Comparison of ENCODE assay signal across 21 cellular contexts in the genomic region with DNA sequence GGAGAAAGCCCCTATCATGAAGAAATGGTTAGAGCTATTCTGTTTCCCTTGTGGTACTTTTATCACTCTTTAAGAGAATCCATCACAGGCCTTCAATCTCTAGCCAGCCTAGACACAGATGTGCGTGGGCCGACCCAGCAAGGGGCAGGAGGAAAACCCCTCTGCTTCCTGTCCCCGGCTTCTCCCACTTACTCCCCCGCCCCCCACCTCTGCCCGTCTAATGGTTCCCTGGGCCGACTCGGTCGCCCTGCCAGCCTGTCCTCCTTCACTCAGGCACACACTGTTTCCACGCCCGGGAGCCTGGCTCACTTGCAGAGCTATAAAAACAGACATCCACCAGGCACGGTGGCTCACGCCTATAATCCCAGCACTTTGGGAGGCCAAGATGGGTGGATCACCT. TPM values are rescaled to one million over a fixed set of nuclear protein-coding genes. Genes with fewer than 3 reads are reported as not detected.
DNase-seq lines count a peak whose midpoint lies in the region; ATAC-seq, FAIRE-seq and TF ChIP-seq lines count a peak whose summit lies in the region.
"Had no signal": no experiment of that assay in that cellular context is flagged by ENCODE, and none has a peak within 500 bp of the region (broad histone marks: within the 10 kb centered on the region; RNA-seq: fewer than 3 reads in every experiment).

No MANE protein-coding gene starts in this region.

- H3K27ac Mint-ChIP-seq in activated T-helper 1 cell treated with anti-CD3 and anti-CD28 coated beads, Interleukin-12 subunit alpha, Interleukin-12 subunit beta, Interleukin-2, Interleukin-4 antibody, amounts not matched to agents 30 ng/mL and 10 ng/mL and 1 ng/mL, durations not matched to agents 14 hours and 24 hours and 36 hours = no peak overlapping the region
- H3K27ac Mint-ChIP-seq: CD4-positive, alpha-beta T cell; natural killer cell; progenitor cell of endocrine pancreas; T-helper 1 cell treated with Interleukin-12 subunit alpha and Interleukin-12 subunit beta and Interleukin-4 antibody, amounts not matched to agents 30 μg/mL and 1 μg/mL, for 36 hours had no signal

- no peak overlapping the region for H3K4me3 ChIP-seq in BLaER1
- no peak overlapping the region for H3K4me3 ChIP-seq in GM12878
- no peak overlapping the region for H3K4me3 ChIP-seq in osteoblast (ENCODE audit: insufficient read depth, low read length)
- H3K4me3 ChIP-seq in right cardiac atrium (ENCODE audit: low read length) = no peak overlapping the region
- H3K4me3 ChIP-seq: A549, skin epidermis had no signal

- in situ Hi-C loops in GM12878 (cut with MboI) = no loop called here

- no peak overlapping the region for H3K4me3 Mint-ChIP-seq in activated T-helper 1 cell treated with anti-CD3 and anti-CD28 coated beads, Interleukin-12 subunit alpha, Interleukin-12 subunit beta, Interleukin-2, Interleukin-4 antibody, amounts not matched to agents 30 ng/mL and 10 ng/mL and 1 ng/mL, durations not matched to agents 14 hours and 24 hours and 36 hours
- H3K4me3 Mint-ChIP-seq: CD4-positive, alpha-beta T cell; natural killer cell; T-helper 1 cell treated with Interleukin-12 subunit alpha and Interleukin-12 subunit beta and Interleukin-4 antibody, amounts not matched to agents 30 μg/mL and 1 μg/mL, for 36 hours had no signal

- BruUV-seq in GM12878 (replicated peaks; lab: Mats Ljungman, UMichigan) = no TSS peak

- no peak for TF ChIP-seq EP300 in GM12878 (IDR thresholded peaks at IDR 0.05; ENCODE audit: borderline replicate concordance in 1 of 2, control insufficient read depth in 1 of 2, low read depth in 2 of 2, low read length in 2 of 2)

- H3K79me2 ChIP-seq in GM12878 (ENCODE audit: control insufficient read depth, insufficient read depth, low read length) = no peaks in the 10 kb centered on the region
- H3K79me2 ChIP-seq in osteoblast (ENCODE audit: insufficient read depth, low read length) = no peaks in the 10 kb centered on the region

- peaks cover 29% of the 10 kb centered on the region for H3K4me1 Mint-ChIP-seq in activated T-helper 1 cell treated with anti-CD3 and anti-CD28 coated beads, Interleukin-12 subunit alpha, Interleukin-12 subunit beta, Interleukin-2, Interleukin-4 antibody, amounts not matched to agents 30 ng/mL and 10 ng/mL and 1 ng/mL, durations not matched to agents 14 hours and 24 hours and 36 hours (ENCODE audit: low read depth)

- H3K27ac ChIP-seq in BLaER1 (peak overlapping the region; percentile 47), GM12878 (ENCODE audit: control insufficient read depth, insufficient read depth) (no peak overlapping the region; the same call in 1 of the 2 replicates), osteoblast (ENCODE audit: low read depth, low read length) (no peak overlapping the region), right cardiac atrium (ENCODE audit: low read length) (no peak overlapping the region)
- H3K27ac ChIP-seq: A549 had no signal

- H3K27me3 Mint-ChIP-seq in activated T-helper 1 cell treated with anti-CD3 and anti-CD28 coated beads, Interleukin-12 subunit alpha, Interleukin-12 subunit beta, Interleukin-2, Interleukin-4 antibody, amounts not matched to agents 30 ng/mL and 10 ng/mL and 1 ng/mL, durations not matched to agents 14 hours and 24 hours and 36 hours (ENCODE audit: insufficient read depth) = peaks cover 3% of the 10 kb centered on the region
- H3K27me3 Mint-ChIP-seq: CD4-positive, alpha-beta T cell had no signal

- no peaks in the 10 kb centered on the region for H3K9me3 ChIP-seq in BLaER1
- H3K9me3 ChIP-seq in GM12878 (replicated peaks; ENCODE audit: control insufficient read depth, insufficient read depth, low read length) = no peaks in the 10 kb centered on the region
- no peaks in the 10 kb centered on the region for H3K9me3 ChIP-seq in osteoblast (ENCODE audit: low read depth, low read length)
- H3K9me3 ChIP-seq in right cardiac atrium (ENCODE audit: control insufficient read depth, low read length) = no peaks in the 10 kb centered on the region
- H3K9me3 ChIP-seq: A549 had no signal

- intact Hi-C loops in GM12878 (cut with micrococcal nuclease; ENCODE audit: unreplicated experiment) = no loop called here
- intact Hi-C loops in activated T-helper 1 cell treated with anti-CD3 and anti-CD28 coated beads, Interleukin-12 subunit alpha, Interleukin-12 subunit beta, Interleukin-2, Interleukin-4 antibody, amounts not matched to agents 30 ng/mL and 10 ng/mL and 1 ng/mL, durations not matched to agents 14 hours and 24 hours and 36 hours (cut with micrococcal nuclease) = no loop called here
- intact Hi-C loops in right cardiac atrium (cut with DNase I) = no loop called here

- H3K4me1 ChIP-seq in BLaER1 (peaks cover 56% of the 10 kb centered on the region), GM12878 (ENCODE audit: control insufficient read depth, insufficient read depth, low read length) (peaks cover 21% of the 10 kb centered on the region), osteoblast (ENCODE audit: insufficient read depth, low read length) (peaks cover 26% of the 10 kb centered on the region), right cardiac atrium (ENCODE audit: control insufficient read depth, insufficient read depth, low read length) (no peaks in the 10 kb centered on the region)
- H3K4me1 ChIP-seq: A549 had no signal

- RAD21 ChIA-PET in GM12878 (lab: Charles Lee; ENCODE audit: unreplicated experiment) = interaction anchor here (1.0 to 1.5 kb wide), 3 partner anchors 20 to 39 kb away, joined by 3 to 8 read pairs (median 3); no protein-coding TSS in a partner anchor

- 0 out of 2 replicates have a peak overlapping the region, but pooled peaks have one; percentile 16 for H3K9ac ChIP-seq in BLaER1
- H3K9ac ChIP-seq in GM12878 (ENCODE audit: control insufficient read depth, insufficient read depth, low read length) = no peak overlapping the region

- H3K36me3 Mint-ChIP-seq in activated T-helper 1 cell treated with anti-CD3 and anti-CD28 coated beads, Interleukin-12 subunit alpha, Interleukin-12 subunit beta, Interleukin-2, Interleukin-4 antibody, amounts not matched to agents 30 ng/mL and 10 ng/mL and 1 ng/mL, durations not matched to agents 14 hours and 24 hours and 36 hours (ENCODE audit: low read depth) = no peaks in the 10 kb centered on the region
- H3K36me3 Mint-ChIP-seq: natural killer cell had no signal

- POLR2A ChIA-PET in GM12878 (lab: Charles Lee) = interaction anchor here (0.7 to 1.2 kb wide), 3 partner anchors 10 to 272 kb away, joined by 3 to 5 read pairs (median 4); no protein-coding TSS in a partner anchor

- H3K4me2 ChIP-seq in BLaER1 (peak overlapping the region; percentile 47), GM12878 (ENCODE audit: control insufficient read depth, insufficient read depth) (no peak overlapping the region), osteoblast (ENCODE audit: insufficient read depth, low read length) (no peak overlapping the region)
- H3K4me2 ChIP-seq: A549 had no signal

- H3K36me3 ChIP-seq in BLaER1 (no peaks in the 10 kb centered on the region), GM12878 (ENCODE audit: control insufficient read depth in 2 of 2, insufficient read depth in 2 of 2, low read length in 1 of 2) (no peaks in the 10 kb centered on the region), osteoblast (ENCODE audit: insufficient read depth, low read length) (no peaks in the 10 kb centered on the region)

- DNase-seq in Kasumi-1 (lab: John Stamatoyannopoulos, UW) (peak; percentile 49 to 53), GM12878 (ENCODE audit: low read depth, low spot score) (no peak), osteoblast (ENCODE audit: insufficient read length, low spot score, missing footprints) (peak; percentile 68), right cardiac atrium (no peak)
- DNase-seq in activated T-helper 1 cell treated with anti-CD3 and anti-CD28 coated beads, Interleukin-12 subunit alpha, Interleukin-12 subunit beta, Interleukin-2, Interleukin-4 antibody, amounts not matched to agents 30 ng/mL and 10 ng/mL and 1 ng/mL, durations not matched to agents 14 hours and 24 hours and 36 hours (ENCODE audit: low spot score) = no peak
- DNase-seq in activated CD4-positive, alpha-beta T cell treated with anti-CD3 and anti-CD28 coated beads, Interleukin-2, amount 50 U/mL, for 1 hour = no peak
- DNase-seq: CD4-positive, alpha-beta T cell; DMS53; mesenchymal stem cell; natural killer cell; stimulated activated CD4-positive, alpha-beta T cell treated with anti-CD3 and anti-CD28 coated beads, Interleukin-4, amount 100 ng/mL, for 1 hour had no signal

- H4K20me1 ChIP-seq in BLaER1 (no peaks in the 10 kb centered on the region), GM12878 (ENCODE audit: control insufficient read depth, insufficient read depth) (no peaks in the 10 kb centered on the region), osteoblast (ENCODE audit: insufficient read depth, low read length) (no peaks in the 10 kb centered on the region)

- H2AFZ ChIP-seq in GM12878 (ENCODE audit: control insufficient read depth, low read depth, low read length) (peak overlapping the region; percentile 24), osteoblast (ENCODE audit: low read length) (no peak overlapping the region)

- FAIRE-seq in GM12878 (lab: Jason Lieb, UNC) = no peak
- FAIRE-seq: A549, endothelial cell of umbilical vein, HTR-8/SVneo, islet of Langerhans had no signal

- no peak for TF ChIP-seq POLR2A in GM12878 (IDR thresholded peaks at IDR 0.05; ENCODE audit: low read depth, low read length)

- 26% methylated on average over 12 of the region's 12 CpGs for WGBS in GM12878 (ENCODE audit: insufficient coverage, insufficient replicate concordance, low lambda C conversion rate, missing lambda C conversion rate)
- 57% methylated on average over 12 of the region's 12 CpGs for WGBS in right cardiac atrium

- no peak for TF ChIP-seq RAD21 in GM12878 (IDR thresholded peaks at IDR 0.05; ENCODE audit: insufficient read depth, low read depth, low read length)

- H3K27me3 ChIP-seq in BLaER1 (no peaks in the 10 kb centered on the region), GM12878 (replicated peaks in 1 of 2; ENCODE audit: control insufficient read depth in 2 of 2, insufficient read depth in 2 of 2, low read length in 1 of 2) (no peaks in the 10 kb centered on the region), osteoblast (ENCODE audit: insufficient read depth, low read length) (no peaks in the 10 kb centered on the region), right cardiac atrium (ENCODE audit: control insufficient read depth, insufficient read depth) (no peaks in the 10 kb centered on the region)

- H3K9me3 Mint-ChIP-seq in activated T-helper 1 cell treated with anti-CD3 and anti-CD28 coated beads, Interleukin-12 subunit alpha, Interleukin-12 subunit beta, Interleukin-2, Interleukin-4 antibody, amounts not matched to agents 30 ng/mL and 10 ng/mL and 1 ng/mL, durations not matched to agents 14 hours and 24 hours and 36 hours = no peaks in the 10 kb centered on the region
- H3K9me3 Mint-ChIP-seq: CD4-positive, alpha-beta T cell; natural killer cell; T-helper 1 cell treated with Interleukin-12 subunit alpha and Interleukin-12 subunit beta and Interleukin-4 antibody, amounts not matched to agents 30 μg/mL and 1 μg/mL, for 36 hours had no signal

- SMC1A ChIA-PET in GM12878 (lab: Charles Lee; ENCODE audit: uncharacterized antibody, unreplicated experiment) = interaction anchor here (0.7 to 1.5 kb wide), 4 partner anchors 18 to 61 kb away, joined by 3 to 5 read pairs (median 3); no protein-coding TSS in a partner anchor

- no peak for TF ChIP-seq CTCF in GM12878 (IDR thresholded peaks at IDR 0.05 in 2 of 3, conservative IDR thresholded peaks at IDR 0.05 in 1 of 3; ENCODE audit: control insufficient read depth in 2 of 3, extremely low read depth in 1 of 3, insufficient read depth in 1 of 3, low read depth in 3 of 3, low read length in 3 of 3)
- TF ChIP-seq CTCF in osteoblast (IDR thresholded peaks at IDR 0.05; ENCODE audit: extremely low read depth, low read depth, low read length) = no peak

- CTCF ChIA-PET in GM12878 (lab: Yijun Ruan, JAX) = interaction anchor here (1.5 kb wide), 1 partner anchor 12 kb away, joined by 4 read pairs; no protein-coding TSS in a partner anchor

- peak; percentile 33 for ATAC-seq in GM12878
- no peak for ATAC-seq in HG03108 (IDR thresholded peaks at IDR 0.05; ENCODE audit: unreplicated experiment)
- ATAC-seq in right cardiac atrium = no peak
- ATAC-seq: A549; activated CD4-positive, CD25-positive, alpha-beta regulatory T cell treated with anti-CD3 and anti-CD28 coated beads, Interleukin-2, amount 50 U/mL, for 24 hours; natural killer cell had no signal

RNA-seq across cellular contexts. Expression of a gene that starts 58.3 kb away (rescaled TPM):
- 1,474 and 1,543 TPM in 2 replicates for total RNA-seq in GM12878 (2013; cell fraction: nucleolus; rRNA removed)
- total RNA-seq in GM12878 (2014; rRNA removed) (325 and 365 TPM in 2 replicates), GM12878 (2014; rRNA removed; fragmentation: Illumina TruSeq; extraction: Trizol) (306 and 308 TPM in 2 replicates), GM12878 (2021) (356 and 373 TPM in 2 replicates), osteoblast (118 and 139 TPM in 2 replicates), right cardiac atrium (100 to 1,000 TPM in 1 of 4 donors, 10 to 100 TPM in 3; 64.1 to 199 (median 91.4) TPM)
- polyA plus RNA-seq in GM12878 (2011; ENCODE audit: low read depth) = 147 TPM
- polyA plus RNA-seq in GM12878 (2011; rRNA removed) (368 and 477 TPM in 2 replicates), GM12878 (2014; fragmentation: Illumina TruSeq; extraction: Trizol) (218 and 272 TPM in 2 replicates), GM12878 (2014; fragmentation: Nextera tagmentation; extraction: Ambion mirVana) (100 to 1,000 TPM; 123 to 132 TPM), GM12878 (2014; rRNA removed) (152 and 164 TPM in 2 replicates), GM12878 (2016; fragmentation: Nextera tagmentation; extraction: Ambion mirVana) (100 to 1,000 TPM; 468 to 526 TPM), right cardiac atrium (23.4 TPM)
- polyA plus RNA-seq in GM12878 (2011; cell fraction: cytosol; rRNA removed) = 111 and 144 TPM in 2 replicates
- polyA plus RNA-seq in GM12878 (2011; cell fraction: nucleus; rRNA removed) = 375 and 515 TPM in 2 replicates
- 227 and 250 TPM in 2 replicates for polyA plus RNA-seq in GM12878 (2012)
- 462 and 911 TPM in 2 replicates for polyA minus RNA-seq in GM12878 (2011; rRNA and poly(A)+ RNA removed)
- polyA minus RNA-seq in GM12878 (2011; cell fraction: cytosol; rRNA and poly(A)+ RNA removed) = 210 and 215 TPM in 2 replicates
- polyA minus RNA-seq in GM12878 (2011; cell fraction: nucleus; rRNA and poly(A)+ RNA removed) = 318 and 391 TPM in 2 replicates
- total RNA-seq in activated T-helper 1 cell treated with anti-CD3 and anti-CD28 coated beads, Interleukin-12 subunit alpha, Interleukin-12 subunit beta, Interleukin-2, Interleukin-4 antibody, amounts not matched to agents 30 ng/mL and 10 ng/mL and 1 ng/mL, durations not matched to agents 14 hours and 24 hours and 36 hours = 791 TPM in 2 replicates

Comparison
In these comparisons a context has a peak if more than half of its experiments do, and no peak if none do; other contexts are left out.
1. DNase-seq: peak in Kasumi-1 (2 of 2) and osteoblast (single experiment); none in GM12878 (single experiment), activated T-helper 1 cell treated with anti-CD3 and anti-CD28 coated beads, Interleukin-12 subunit alpha, Interleukin-12 subunit beta, Interleukin-2, Interleukin-4 antibody, amounts not matched to agents 30 ng/mL and 10 ng/mL and 1 ng/mL, durations not matched to agents 14 hours and 24 hours and 36 hours (single experiment), right cardiac atrium (0 of 3) and activated CD4-positive, alpha-beta T cell treated with anti-CD3 and anti-CD28 coated beads, Interleukin-2, amount 50 U/mL, for 1 hour (single experiment).